ENCODE assay signal across 8 cellular contexts in genomic region chr11:125624756-125625213, GRCh38. TPM values are rescaled to one million over a fixed set of nuclear protein-coding genes. Genes with fewer than 3 reads are reported as not detected.
DNase-seq lines count a peak whose midpoint lies in the region; ATAC-seq lines count a peak whose summit lies in the region.

Gene CHEK1, plus strand, starts transcription at chr11:125625163. Its CDS starts 1,606 bp downstream, at chr11:125626769.

- no peaks in the 10 kb centered on the region for H3K9me3 Mint-ChIP-seq in activated T-helper 1 cell treated with anti-CD3 and anti-CD28 coated beads, Interleukin-12 subunit alpha, Interleukin-12 subunit beta, Interleukin-2, Interleukin-4 antibody, amounts not matched to agents 30 ng/mL and 10 ng/mL and 1 ng/mL, durations not matched to agents 14 hours and 24 hours and 36 hours
- H3K9me3 Mint-ChIP-seq in stimulated activated naive CD8-positive, alpha-beta T cell treated with anti-CD3 and anti-CD28 coated beads, Interleukin-15, amount 100 ng/mL, for 72 hours: no peaks in the 10 kb centered on the region

- peaks cover 5% of the 10 kb centered on the region; the same call in 1 of the 2 replicates for H3K36me3 ChIP-seq in iPS DF 6.9 (ENCODE audit: control insufficient read depth, insufficient read depth, low read length)

- H3K27me3 Mint-ChIP-seq in activated T-helper 1 cell treated with anti-CD3 and anti-CD28 coated beads, Interleukin-12 subunit alpha, Interleukin-12 subunit beta, Interleukin-2, Interleukin-4 antibody, amounts not matched to agents 30 ng/mL and 10 ng/mL and 1 ng/mL, durations not matched to agents 14 hours and 24 hours and 36 hours (ENCODE audit: insufficient read depth): no peaks in the 10 kb centered on the region
- H3K27me3 Mint-ChIP-seq in stimulated activated naive CD8-positive, alpha-beta T cell treated with anti-CD3 and anti-CD28 coated beads, Interleukin-15, amount 100 ng/mL, for 72 hours: no peaks in the 10 kb centered on the region

- H3K4me3 Mint-ChIP-seq in activated T-helper 1 cell treated with anti-CD3 and anti-CD28 coated beads, Interleukin-12 subunit alpha, Interleukin-12 subunit beta, Interleukin-2, Interleukin-4 antibody, amounts not matched to agents 30 ng/mL and 10 ng/mL and 1 ng/mL, durations not matched to agents 14 hours and 24 hours and 36 hours: peak within 1 kb of the TSS; percentile 98
- H3K4me3 Mint-ChIP-seq in stimulated activated naive CD8-positive, alpha-beta T cell treated with anti-CD3 and anti-CD28 coated beads, Interleukin-15, amount 100 ng/mL, for 72 hours: peak within 1 kb of the TSS; percentile 93 to 99

- H3K4me3 ChIP-seq in iPS DF 6.9 (ENCODE audit: low read length): peak within 1 kb of the TSS; percentile 56; the same call in 1 of the 2 replicates

- intact Hi-C loops in activated T-helper 1 cell treated with anti-CD3 and anti-CD28 coated beads, Interleukin-12 subunit alpha, Interleukin-12 subunit beta, Interleukin-2, Interleukin-4 antibody, amounts not matched to agents 30 ng/mL and 10 ng/mL and 1 ng/mL, durations not matched to agents 14 hours and 24 hours and 36 hours (cut with micrococcal nuclease): loop anchor here (1.0 to 5.0 kb wide), 7 partner anchors 32 to 678 kb away; partner anchors contain the start of genes CDON, DCPS, EI24 and HYLS1

- peak within 1 kb of the TSS; percentile 99 for H3K27ac Mint-ChIP-seq in activated T-helper 1 cell treated with anti-CD3 and anti-CD28 coated beads, Interleukin-12 subunit alpha, Interleukin-12 subunit beta, Interleukin-2, Interleukin-4 antibody, amounts not matched to agents 30 ng/mL and 10 ng/mL and 1 ng/mL, durations not matched to agents 14 hours and 24 hours and 36 hours
- H3K27ac Mint-ChIP-seq in stimulated activated naive CD8-positive, alpha-beta T cell treated with anti-CD3 and anti-CD28 coated beads, Interleukin-15, amount 100 ng/mL, for 72 hours: peak within 1 kb of the TSS; percentile 98 to 99

- no peak within 1 kb of the TSS for H3K27ac ChIP-seq in iPS DF 6.9 (ENCODE audit: low read length)

- H3K27me3 ChIP-seq in iPS DF 6.9 (ENCODE audit: control insufficient read depth, insufficient read depth, low read length): no peaks in the 10 kb centered on the region

- no CpG with 5 or more reads among the region's 9 CpGs for WGBS in iPS DF 6.9 (ENCODE audit: insufficient coverage, insufficient read length)

- H3K36me3 Mint-ChIP-seq in activated T-helper 1 cell treated with anti-CD3 and anti-CD28 coated beads, Interleukin-12 subunit alpha, Interleukin-12 subunit beta, Interleukin-2, Interleukin-4 antibody, amounts not matched to agents 30 ng/mL and 10 ng/mL and 1 ng/mL, durations not matched to agents 14 hours and 24 hours and 36 hours (ENCODE audit: low read depth): peaks cover 35% of the 10 kb centered on the region

- H3K4me1 Mint-ChIP-seq in activated T-helper 1 cell treated with anti-CD3 and anti-CD28 coated beads, Interleukin-12 subunit alpha, Interleukin-12 subunit beta, Interleukin-2, Interleukin-4 antibody, amounts not matched to agents 30 ng/mL and 10 ng/mL and 1 ng/mL, durations not matched to agents 14 hours and 24 hours and 36 hours (ENCODE audit: low read depth): peaks cover 36% of the 10 kb centered on the region
- peaks cover 20% of the 10 kb centered on the region for H3K4me1 Mint-ChIP-seq in stimulated activated naive CD8-positive, alpha-beta T cell treated with anti-CD3 and anti-CD28 coated beads, Interleukin-15, amount 100 ng/mL, for 72 hours

- no peaks in the 10 kb centered on the region for H3K4me1 ChIP-seq in iPS DF 6.9 (ENCODE audit: control insufficient read depth, insufficient read depth, low read length)

- DNase-seq in NCI-H82 (lab: John Stamatoyannopoulos, UW) (peak; percentile 5), NCI-H82 treated with DMSO at 0.1 percent for 48 hours (lab: John Stamatoyannopoulos, UW; ENCODE audit: unreplicated experiment) (no peak), iPS DF 6.9 (ENCODE audit: low read depth, low spot score) (no peak), epidermal melanocyte (ENCODE audit: insufficient read length, low spot score) (no peak), SK-N-DZ (ENCODE audit: low spot score) (no peak)
- no peak for DNase-seq in activated T-helper 1 cell treated with anti-CD3 and anti-CD28 coated beads, Interleukin-12 subunit alpha, Interleukin-12 subunit beta, Interleukin-2, Interleukin-4 antibody, amounts not matched to agents 30 ng/mL and 10 ng/mL and 1 ng/mL, durations not matched to agents 14 hours and 24 hours and 36 hours (ENCODE audit: low spot score)
- no peak for DNase-seq in stimulated activated naive CD8-positive, alpha-beta T cell treated with anti-CD3 and anti-CD28 coated beads, Interleukin-15, amount 100 ng/mL, for 72 hours

- no peak for ATAC-seq in stimulated activated naive CD8-positive, alpha-beta T cell treated with anti-CD3 and anti-CD28 coated beads, Interleukin-15, amount 100 ng/mL, for 72 hours
- no peak for ATAC-seq in HG03039 (IDR thresholded peaks at IDR 0.05; ENCODE audit: unreplicated experiment)

- no peaks in the 10 kb centered on the region for H3K9me3 ChIP-seq in iPS DF 6.9 (ENCODE audit: control insufficient read depth, insufficient read depth, low read length)

RNA-seq across cellular contexts. Expression of gene CHEK1, which starts in this region (rescaled TPM):
- total RNA-seq in activated T-helper 1 cell treated with anti-CD3 and anti-CD28 coated beads, Interleukin-12 subunit alpha, Interleukin-12 subunit beta, Interleukin-2, Interleukin-4 antibody, amounts not matched to agents 30 ng/mL and 10 ng/mL and 1 ng/mL, durations not matched to agents 14 hours and 24 hours and 36 hours: 109 and 123 TPM in 2 replicates
- polyA plus RNA-seq in SK-N-DZ (2014; cell fraction: cytosol; rRNA removed): 47.4 and 54.5 TPM in 2 replicates
- 33.8 and 34.5 TPM in 2 replicates for polyA plus RNA-seq in SK-N-DZ (2014; cell fraction: nucleus; rRNA removed)
